In genomic region chr4:37989398-37990260, GRCh38 we compare ENCODE assay signal across 10 cellular contexts. TPM values are rescaled to one million over a fixed set of nuclear protein-coding genes. Genes with fewer than 3 reads are reported as not detected.
A peak's percentile ranks its signal among the peaks of the same experiment; 100 is the strongest.
DNase-seq lines count a peak whose midpoint lies in the region; ATAC-seq and TF ChIP-seq lines count a peak whose summit lies in the region.
"Had no signal": no experiment of that assay in that cellular context is flagged by ENCODE, and none has a peak within 500 bp of the region (broad histone marks: within the 10 kb centered on the region; RNA-seq: fewer than 3 reads in every experiment).

No MANE protein-coding gene starts in this region.

- dilution Hi-C loops in IMR-90 (cut with HindIII; ENCODE audit: low sequenced_read_pairs, unreplicated experiment), result no loop called here

- no peak overlapping the region for H3K4me2 ChIP-seq in IMR-90 (ENCODE audit: low read depth, low read length)

- H2AK5ac ChIP-seq in IMR-90 (ENCODE audit: low read depth, low read length), result no peak overlapping the region

- H2BK120ac ChIP-seq in IMR-90 (ENCODE audit: low read depth, low read length), result no peak overlapping the region

- no peaks in the 10 kb centered on the region for H3K27me3 Mint-ChIP-seq in activated B cell treated with CpG ODN at 0.5 μM for 24 hours
- no peaks in the 10 kb centered on the region for H3K27me3 Mint-ChIP-seq in activated T-cell treated with anti-CD3 and anti-CD28 coated beads, Interleukin-2, amount 50 U/mL, for 24 hours

- no peak overlapping the region for H3K9ac ChIP-seq in IMR-90 (ENCODE audit: low read depth, low read length)

- CTCF ChIA-PET in IMR-90 (lab: Yijun Ruan, JAX), result no interaction called here
- CTCF ChIA-PET in activated B cell treated with CpG ODN at 0.5 μM for 24 hours (lab: Charles Lee), result no interaction called here

- peaks cover 76% of the 10 kb centered on the region for H3K4me1 Mint-ChIP-seq in activated B cell treated with CpG ODN at 0.5 μM for 24 hours
- H3K4me1 Mint-ChIP-seq in activated T-cell treated with anti-CD3 and anti-CD28 coated beads, Interleukin-2, amount 50 U/mL, for 24 hours (ENCODE audit: low read depth), result peaks cover 20% of the 10 kb centered on the region

- H3K4me1 ChIP-seq in IMR-90 (ENCODE audit: control insufficient read depth, insufficient read depth, low read length) (peaks cover 4% of the 10 kb centered on the region), lung (ENCODE audit: control insufficient read depth in 2 of 2, insufficient read depth in 2 of 2, low read length in 2 of 2) (peaks cover 8 to 27% of the 10 kb centered on the region in 2 donors), thyroid gland (peaks cover 76 to 87% of the 10 kb centered on the region in 2 donors)

- peaks cover 4% of the 10 kb centered on the region; the same call in 1 of the 2 replicates for H4K20me1 ChIP-seq in IMR-90 (ENCODE audit: insufficient read depth, low read length)

- ATAC-seq in IMR-90 (ENCODE audit: low read depth) (no peak), activated B cell treated with CpG ODN at 0.5 μM for 24 hours (ENCODE audit: low read depth) (peak; percentile 82), lung (ENCODE audit: insufficient read depth, low FRiP score) (no peak), GM19452 (IDR thresholded peaks at IDR 0.05; ENCODE audit: unreplicated experiment) (no peak)

- peaks cover 34 to 62% of the 10 kb centered on the region in 2 experiments for H3K79me1 ChIP-seq in IMR-90 (ENCODE audit: low read depth in 1 of 2, low read length in 2 of 2)

- H4K5ac ChIP-seq in IMR-90 (ENCODE audit: low read depth, low read length), result no peak overlapping the region

- H2BK20ac ChIP-seq in IMR-90 (ENCODE audit: low read depth, low read length), result no peak overlapping the region

- H3K4ac ChIP-seq in IMR-90 (ENCODE audit: low read depth, low read length), result no peak overlapping the region

- H3K14ac ChIP-seq in IMR-90 (replicated peaks; ENCODE audit: low read depth, low read length), result no peak overlapping the region

- no peak overlapping the region for H4K8ac ChIP-seq in IMR-90 (ENCODE audit: low read depth in 2 of 2, low read length in 2 of 2)

- H3K27ac ChIP-seq in IMR-90 (ENCODE audit: insufficient read depth, low read length), result no peak overlapping the region
- peak overlapping the region; percentile 63 to 65 for H3K27ac ChIP-seq in lung (ENCODE audit: low read depth in 1 of 2, low read length in 1 of 2)
- peak overlapping the region; percentile 90 to 98 (median 96) for H3K27ac ChIP-seq in thyroid gland

- TF ChIP-seq RAD21 in IMR-90 (IDR thresholded peaks at IDR 0.05; ENCODE audit: low read length), result no peak

- no peak overlapping the region for H2BK5ac ChIP-seq in IMR-90 (ENCODE audit: low read depth, low read length, poor library complexity, severe bottlenecking)

- no peak overlapping the region for H4K91ac ChIP-seq in IMR-90 (ENCODE audit: insufficient read depth, low read depth, low read length)

- H3K36me3 ChIP-seq in IMR-90 (ENCODE audit: control insufficient read depth, insufficient read depth, low read length) (no peaks in the 10 kb centered on the region), lung (ENCODE audit: control insufficient read depth in 2 of 2, insufficient read depth in 2 of 2, low read length in 2 of 2) (no peaks in the 10 kb centered on the region), thyroid gland (no peaks in the 10 kb centered on the region)

- no peak overlapping the region for H2BK15ac ChIP-seq in IMR-90 (ENCODE audit: low read depth, low read length)

- peak overlapping the region; percentile 77 for H3K27ac Mint-ChIP-seq in activated B cell treated with CpG ODN at 0.5 μM for 24 hours
- no peak overlapping the region for H3K27ac Mint-ChIP-seq in activated T-cell treated with anti-CD3 and anti-CD28 coated beads, Interleukin-2, amount 50 U/mL, for 24 hours

- no peaks in the 10 kb centered on the region for H3K27me3 ChIP-seq in IMR-90 (ENCODE audit: control insufficient read depth, insufficient read depth, low read length)
- H3K27me3 ChIP-seq in lung (ENCODE audit: control insufficient read depth, insufficient read depth), result no peaks in the 10 kb centered on the region
- no peaks in the 10 kb centered on the region for H3K27me3 ChIP-seq in thyroid gland

- H3K56ac ChIP-seq in IMR-90 (ENCODE audit: extremely low read depth, insufficient read depth, low read length), result no peak overlapping the region

- TF ChIP-seq POLR2A in IMR-90 (IDR thresholded peaks at IDR 0.05; ENCODE audit: low read depth, low read length) (no peak), thyroid gland (IDR thresholded peaks at IDR 0.05) (no peak)

- H3K18ac ChIP-seq in IMR-90 (ENCODE audit: low read depth, low read length), result no peak overlapping the region; the same call in 1 of the 2 replicates

- H3K4me3 Mint-ChIP-seq in activated B cell treated with CpG ODN at 0.5 μM for 24 hours, result no peak overlapping the region
- H3K4me3 Mint-ChIP-seq in activated T-cell treated with anti-CD3 and anti-CD28 coated beads, Interleukin-2, amount 50 U/mL, for 24 hours, result no peak overlapping the region

- H3K23ac ChIP-seq in IMR-90 (ENCODE audit: low read depth, low read length), result peak overlapping the region; percentile 73; the same call in 1 of the 2 replicates

- WGBS in IMR-90 (ENCODE audit: extremely low coverage in 2 of 2, insufficient read length in 1 of 2), 2 experiments, result 100% methylated on average over 1 of the region's 8 CpGs; no CpG with 5 or more reads in 1 of the 2 experiments
- 41 to 55% methylated on average over 8 of the region's 8 CpGs for WGBS in lung, 2 donors
- 39 to 45% methylated on average over 8 of the region's 8 CpGs for WGBS in thyroid gland, 2 donors

- H3K9me3 Mint-ChIP-seq in activated B cell treated with CpG ODN at 0.5 μM for 24 hours, result no peaks in the 10 kb centered on the region
- H3K9me3 Mint-ChIP-seq in activated T-cell treated with anti-CD3 and anti-CD28 coated beads, Interleukin-2, amount 50 U/mL, for 24 hours, result no peaks in the 10 kb centered on the region

- intact Hi-C loops in IMR-90 (cut with micrococcal nuclease), result no loop called here
- intact Hi-C loops in activated B cell treated with CpG ODN at 0.5 μM for 24 hours (cut with micrococcal nuclease), result loop anchor here (1.0 to 5.0 kb wide), 2 partner anchors 11 to 97 kb away; partner anchors contain the start of gene TBC1D1
- intact Hi-C loops in thyroid gland (cut with DNase I), result no loop called here

- DNase-seq in IMR-90, result no peak
- DNase-seq in activated B cell treated with CpG ODN at 0.5 μM for 24 hours, result no peak
- no peak for DNase-seq in lung (ENCODE audit: low spot score)
- DNase-seq in thyroid gland, result no peak
- DNase-seq in NCI-H82 treated with DMSO at 0.1 percent for 48 hours (lab: John Stamatoyannopoulos, UW; ENCODE audit: unreplicated experiment), result no peak
- DNase-seq in activated T-cell treated with anti-CD3 and anti-CD28 coated beads, Interleukin-2, amount 50 U/mL, for 24 hours, result no peak
- no peak for DNase-seq in glomerular visceral epithelial cell (ENCODE audit: extremely low spot score)
- DNase-seq: activated naive CD4-positive, alpha-beta T cell treated with anti-CD3 and anti-CD28 coated beads, Interleukin-2, amount 50 U/mL, for 16 hours; T1000 had no signal

- in situ Hi-C loops in IMR-90 (cut with MboI; ENCODE audit: low sequenced_read_pairs), result no loop called here

- no peak overlapping the region for H3K4me3 ChIP-seq in IMR-90 (ENCODE audit: insufficient read depth, low read depth, low read length)
- no peak overlapping the region for H3K4me3 ChIP-seq in lung
- no peak overlapping the region for H3K4me3 ChIP-seq in thyroid gland (replicated peaks in 1 of 3)

- H3K9me1 ChIP-seq in IMR-90 (ENCODE audit: insufficient read depth, low read length), result peaks cover 5% of the 10 kb centered on the region; the same call in 1 of the 2 replicates

- POLR2A ChIA-PET in IMR-90 (lab: Charles Lee; ENCODE audit: unreplicated experiment), result no interaction called here
- POLR2A ChIA-PET in activated B cell treated with CpG ODN at 0.5 μM for 24 hours (lab: Charles Lee), result no interaction called here

- peaks cover 20% of the 10 kb centered on the region for H3K36me3 Mint-ChIP-seq in activated B cell treated with CpG ODN at 0.5 μM for 24 hours (ENCODE audit: low read depth)
- H3K36me3 Mint-ChIP-seq in activated T-cell treated with anti-CD3 and anti-CD28 coated beads, Interleukin-2, amount 50 U/mL, for 24 hours (ENCODE audit: low read depth), result peaks cover 11% of the 10 kb centered on the region

- no peak overlapping the region for H2AFZ ChIP-seq in IMR-90 (replicated peaks; ENCODE audit: low read length, poor library complexity)

- BruUV-seq in IMR-90 (replicated peaks; lab: Mats Ljungman, UMichigan), result no TSS peak

- TF ChIP-seq CTCF in IMR-90 (conservative IDR thresholded peaks at IDR 0.05; ENCODE audit: low read depth, low read length) (no peak), activated B cell treated with CpG ODN at 0.5 μM for 24 hours (IDR thresholded peaks at IDR 0.05) (no peak), lung (IDR thresholded peaks at IDR 0.05; ENCODE audit: control extremely low read depth, extremely low read depth) (no peak), thyroid gland (IDR thresholded peaks at IDR 0.05) (no peak)

- no peaks in the 10 kb centered on the region for H3K9me3 ChIP-seq in IMR-90 (ENCODE audit: control insufficient read depth, insufficient read depth, low read length)
- H3K9me3 ChIP-seq in lung (ENCODE audit: control insufficient read depth in 2 of 2, insufficient read depth in 1 of 2, low read length in 1 of 2), result no peaks in the 10 kb centered on the region
- no peaks in the 10 kb centered on the region for H3K9me3 ChIP-seq in thyroid gland

- no peak overlapping the region for H2AK9ac ChIP-seq in IMR-90 (replicated peaks; ENCODE audit: low read depth, low read length, poor library complexity)

TF ChIP-seq in IMR-90, 13 proteins besides CTCF, POLR2A, EP300 and RAD21:
- TF ChIP-seq USF2 (IDR thresholded peaks at IDR 0.05; ENCODE audit: low read depth, low read length) (no peak), MAFK (IDR thresholded peaks at IDR 0.05; ENCODE audit: low read depth, low read length) (0 out of 2 replicates have a peak, but pooled peaks have one; percentile 25)

RNA-seq across cellular contexts. Expression of gene PTTG2, which starts 29.4 kb away (rescaled TPM):
- total RNA-seq in IMR-90 (2012; rRNA removed) (not detected in 2 replicates), activated B cell treated with CpG ODN at 0.5 μM for 24 hours (1.9 and 2.2 TPM in 2 replicates), lung (under 1 TPM in 1 of 2 donors, not detected in 1; 0.52 TPM), thyroid gland (1 to 10 TPM in 1 of 4 donors, not detected in 3; 2.0 TPM)
- polyA plus RNA-seq in IMR-90 (2012; rRNA removed) (not detected in 2 replicates), lung (under 1 TPM in 1 of 2 donors, not detected in 1; 0.11 TPM)
- polyA plus RNA-seq in IMR-90 (2012; cell fraction: cytosol; rRNA removed), result not detected in 2 replicates
- not detected in 2 replicates for polyA plus RNA-seq in IMR-90 (2012; cell fraction: nucleus; rRNA removed; ENCODE audit: low replicate concordance)
